19 cellular contexts compared by ENCODE assay signal in genomic region chr18:227902-228301, GRCh38.
"Had no signal": no experiment of that assay in that cellular context is flagged by ENCODE, and none has a peak within 500 bp of the region (broad histone marks: within the 10 kb centered on the region; RNA-seq: fewer than 3 reads in every experiment).

No MANE protein-coding gene starts in this region.

- DNase-seq: effector memory CD8-positive, alpha-beta T cell; erythroblast; foreskin keratinocyte; left colon; mesendoderm; naive thymus-derived CD4-positive, alpha-beta T cell; nucleus accumbens; ovary; right cardiac atrium; stimulated activated CD4-positive, alpha-beta T cell treated with anti-CD3 and anti-CD28 coated beads, Interleukin-2, amount 100 ng/mL, for 48 hours; stimulated activated CD8-positive, alpha-beta memory T cell treated with anti-CD3 and anti-CD28 coated beads, Interleukin-4, amount 100 ng/mL, for 48 hours; tibial artery; upper lobe of right lung had no signal

- H3K36me3 ChIP-seq: ovary had no signal

- H3K4me1 ChIP-seq: foreskin keratinocyte, tibial artery, upper lobe of right lung, vagina had no signal

- H3K4me3 ChIP-seq: hepatocyte, ovary, smooth muscle cell, tibial artery, upper lobe of right lung, vagina had no signal

- H3K27ac ChIP-seq: foreskin keratinocyte, hepatocyte, ovary, tibial artery, upper lobe of right lung, vagina had no signal

- H3K4me1 Mint-ChIP-seq: stimulated activated memory B cell treated with anti-CD40 and anti-IgM and Interleukin-4, amounts not matched to agents 10 μg/mL and 1 μg/mL and 100 μg/mL, for 72 hours had no signal

- ATAC-seq: effector memory CD8-positive, alpha-beta T cell; foreskin keratinocyte; left colon; naive thymus-derived CD4-positive, alpha-beta T cell; right cardiac atrium; stimulated activated memory B cell treated with anti-CD40 and anti-IgM and Interleukin-4, amounts not matched to agents 10 μg/mL and 1 μg/mL and 100 μg/mL, for 72 hours; upper lobe of right lung had no signal

- H2AFZ ChIP-seq: hepatocyte had no signal

- H3K27ac Mint-ChIP-seq: dendritic cell treated with granulocyte-macrophage colony-stimulating factor and Interleukin-4, amounts not matched to agents 40 ng/mL and 50 ng/mL, for 4 days; stimulated activated memory B cell treated with anti-CD40 and anti-IgM and Interleukin-4, amounts not matched to agents 10 μg/mL and 1 μg/mL and 100 μg/mL, for 72 hours; stimulated activated naive CD8-positive, alpha-beta T cell treated with anti-CD3 and anti-CD28 coated beads, Interleukin-15, Interleukin-2, amounts not matched to agents 100 ng/mL and 50 ng/mL, for 24 hours had no signal

- H3K27me3 ChIP-seq: foreskin keratinocyte, hepatocyte, ovary, tibial artery, upper lobe of right lung, vagina had no signal

- H3K27me3 Mint-ChIP-seq: dendritic cell treated with granulocyte-macrophage colony-stimulating factor and Interleukin-4, amounts not matched to agents 40 ng/mL and 50 ng/mL, for 4 days; effector memory CD8-positive, alpha-beta T cell; naive thymus-derived CD4-positive, alpha-beta T cell; stimulated activated memory B cell treated with anti-CD40 and anti-IgM and Interleukin-4, amounts not matched to agents 10 μg/mL and 1 μg/mL and 100 μg/mL, for 72 hours; stimulated activated naive CD8-positive, alpha-beta T cell treated with anti-CD3 and anti-CD28 coated beads, Interleukin-15, Interleukin-2, amounts not matched to agents 100 ng/mL and 50 ng/mL, for 24 hours had no signal

- H3K4me2 ChIP-seq: hepatocyte, smooth muscle cell had no signal

- H3K4me3 Mint-ChIP-seq: dendritic cell treated with granulocyte-macrophage colony-stimulating factor and Interleukin-4, amounts not matched to agents 40 ng/mL and 50 ng/mL, for 4 days; effector memory CD8-positive, alpha-beta T cell; naive thymus-derived CD4-positive, alpha-beta T cell; stimulated activated memory B cell treated with anti-CD40 and anti-IgM and Interleukin-4, amounts not matched to agents 10 μg/mL and 1 μg/mL and 100 μg/mL, for 72 hours; stimulated activated naive CD8-positive, alpha-beta T cell treated with anti-CD3 and anti-CD28 coated beads, Interleukin-15, Interleukin-2, amounts not matched to agents 100 ng/mL and 50 ng/mL, for 24 hours had no signal

- H3K9me3 Mint-ChIP-seq: dendritic cell treated with granulocyte-macrophage colony-stimulating factor and Interleukin-4, amounts not matched to agents 40 ng/mL and 50 ng/mL, for 4 days; effector memory CD8-positive, alpha-beta T cell; naive thymus-derived CD4-positive, alpha-beta T cell; stimulated activated memory B cell treated with anti-CD40 and anti-IgM and Interleukin-4, amounts not matched to agents 10 μg/mL and 1 μg/mL and 100 μg/mL, for 72 hours; stimulated activated naive CD8-positive, alpha-beta T cell treated with anti-CD3 and anti-CD28 coated beads, Interleukin-15, Interleukin-2, amounts not matched to agents 100 ng/mL and 50 ng/mL, for 24 hours had no signal

- H3K79me2 ChIP-seq: hepatocyte had no signal
